8 cellular contexts compared by ENCODE assay signal in genomic region chr10:63267414-63268138, GRCh38.
DNase-seq lines count a peak whose midpoint lies in the region; ATAC-seq and TF ChIP-seq lines count a peak whose summit lies in the region.

No MANE protein-coding gene starts in this region.

- peaks cover 16% of the 10 kb centered on the region for H3K4me1 Mint-ChIP-seq in activated CD8-positive, alpha-beta memory T cell treated with anti-CD3 and anti-CD28 coated beads, Interleukin-2, amount 10 ng/mL, durations not matched to agents 7 days and 5 days
- H3K4me1 Mint-ChIP-seq in activated B cell treated with CpG ODN at 0.5 μM for 24 hours, result peaks cover 36% of the 10 kb centered on the region

- no peaks in the 10 kb centered on the region for H4K20me1 ChIP-seq in Karpas-422 (ENCODE audit: insufficient read depth, low read depth, low read length)

- peak overlapping the region; percentile 83 for H3K4me3 ChIP-seq in Karpas-422 (ENCODE audit: low read length)
- peak overlapping the region; percentile 82 for H3K4me3 ChIP-seq in fibroblast of villous mesenchyme (ENCODE audit: low read depth, low read length)
- peak overlapping the region; percentile 52 for H3K4me3 ChIP-seq in neuron (ENCODE audit: low read length)

- peak overlapping the region; percentile 99 for H3K27ac Mint-ChIP-seq in activated CD8-positive, alpha-beta memory T cell treated with anti-CD3 and anti-CD28 coated beads, Interleukin-2, amount 10 ng/mL, durations not matched to agents 7 days and 5 days
- H3K27ac Mint-ChIP-seq in activated B cell treated with CpG ODN at 0.5 μM for 24 hours, result peak overlapping the region; percentile 98

- peak overlapping the region; percentile 97 for H3K4me3 Mint-ChIP-seq in activated CD8-positive, alpha-beta memory T cell treated with anti-CD3 and anti-CD28 coated beads, Interleukin-2, amount 10 ng/mL, durations not matched to agents 7 days and 5 days
- H3K4me3 Mint-ChIP-seq in activated B cell treated with CpG ODN at 0.5 μM for 24 hours, result peak overlapping the region; percentile 99

- H3K36me3 ChIP-seq in Karpas-422 (ENCODE audit: insufficient read depth, low read length) (0 out of 2 replicates have a peak, but pooled peaks cover 4% of the 10 kb centered on the region), neuron (ENCODE audit: insufficient read depth, low read length) (peaks cover 3% of the 10 kb centered on the region)

- H3K9me3 Mint-ChIP-seq in activated CD8-positive, alpha-beta memory T cell treated with anti-CD3 and anti-CD28 coated beads, Interleukin-2, amount 10 ng/mL, durations not matched to agents 7 days and 5 days (ENCODE audit: low read depth), result no peaks in the 10 kb centered on the region
- no peaks in the 10 kb centered on the region for H3K9me3 Mint-ChIP-seq in activated B cell treated with CpG ODN at 0.5 μM for 24 hours

- TF ChIP-seq CTCF in activated B cell treated with CpG ODN at 0.5 μM for 24 hours (IDR thresholded peaks at IDR 0.05) (no peak), fibroblast of villous mesenchyme (IDR thresholded peaks at IDR 0.05; ENCODE audit: insufficient read depth, low read depth, low read length) (no peak)

- no peaks in the 10 kb centered on the region for H3K27me3 Mint-ChIP-seq in activated CD8-positive, alpha-beta memory T cell treated with anti-CD3 and anti-CD28 coated beads, Interleukin-2, amount 10 ng/mL, durations not matched to agents 7 days and 5 days
- no peaks in the 10 kb centered on the region for H3K27me3 Mint-ChIP-seq in activated B cell treated with CpG ODN at 0.5 μM for 24 hours

- no peaks in the 10 kb centered on the region for H3K27me3 ChIP-seq in Karpas-422 (ENCODE audit: low read length)
- no peaks in the 10 kb centered on the region for H3K27me3 ChIP-seq in neuron (ENCODE audit: insufficient read depth, low read length)

- POLR2A ChIA-PET in activated B cell treated with CpG ODN at 0.5 μM for 24 hours (lab: Charles Lee), result interaction anchor here (0.5 to 4.8 kb wide), 18 partner anchors 10 to 1368 kb away, joined by 3 to 78 read pairs (median 5); partner anchors contain the start of genes JMJD1C and REEP3

- CTCF ChIA-PET in activated CD8-positive, alpha-beta memory T cell treated with anti-CD3 and anti-CD28 coated beads, Interleukin-2, amount 10 ng/mL, durations not matched to agents 7 days and 5 days (lab: Charles Lee), result interaction anchor here (1.3 to 2.7 kb wide), 5 partner anchors 11 to 362 kb away, joined by 4 to 13 read pairs (median 5); no protein-coding TSS in a partner anchor
- CTCF ChIA-PET in activated B cell treated with CpG ODN at 0.5 μM for 24 hours (lab: Charles Lee), result interaction anchor here (0.9 to 1.5 kb wide), 2 partner anchors 50 to 61 kb away, joined by 4 read pairs; no protein-coding TSS in a partner anchor

- peaks cover 13% of the 10 kb centered on the region for H3K36me3 Mint-ChIP-seq in activated CD8-positive, alpha-beta memory T cell treated with anti-CD3 and anti-CD28 coated beads, Interleukin-2, amount 10 ng/mL, durations not matched to agents 7 days and 5 days
- H3K36me3 Mint-ChIP-seq in activated B cell treated with CpG ODN at 0.5 μM for 24 hours (ENCODE audit: low read depth), result peaks cover 33% of the 10 kb centered on the region

- H3K9me3 ChIP-seq in Karpas-422 (ENCODE audit: low read length), result no peaks in the 10 kb centered on the region
- H3K9me3 ChIP-seq in neuron (ENCODE audit: low read length), result no peaks in the 10 kb centered on the region

- peak overlapping the region; percentile 99 for H3K27ac ChIP-seq in Karpas-422 (ENCODE audit: low read length)

- no peak for ATAC-seq in activated CD8-positive, alpha-beta memory T cell treated with anti-CD3 and anti-CD28 coated beads, Interleukin-2, amount 10 ng/mL, durations not matched to agents 7 days and 5 days
- ATAC-seq in activated B cell treated with CpG ODN at 0.5 μM for 24 hours (ENCODE audit: low read depth), result peak; percentile 28

- DNase-seq in activated CD8-positive, alpha-beta memory T cell treated with anti-CD3 and anti-CD28 coated beads, Interleukin-2, amount 10 ng/mL, durations not matched to agents 7 days and 5 days, result no peak
- DNase-seq in activated CD8-positive, alpha-beta memory T cell treated with anti-CD3 and anti-CD28 coated beads, Interleukin-2, amount 50 U/mL, for 48 hours, result no peak
- DNase-seq in Karpas-422 (peak; percentile 85), activated B cell treated with CpG ODN at 0.5 μM for 24 hours (no peak), fibroblast of villous mesenchyme (ENCODE audit: low read depth) (peak; percentile 90), NCI-H128 (lab: John Stamatoyannopoulos, UW; ENCODE audit: unreplicated experiment) (no peak), GM19238 (ENCODE audit: insufficient read length, low spot score) (no peak)

- H3K4me2 ChIP-seq in Karpas-422 (ENCODE audit: low read depth, low read length, poor library complexity, severe bottlenecking), result peak overlapping the region; percentile 86

- H3K79me2 ChIP-seq in Karpas-422 (ENCODE audit: low read length), result peaks cover 62% of the 10 kb centered on the region

- intact Hi-C loops in activated B cell treated with CpG ODN at 0.5 μM for 24 hours (cut with micrococcal nuclease), result loop anchor here (1.0 to 5.0 kb wide), 10 partner anchors 93 to 1365 kb away; partner anchors contain the start of genes ADO, ARID5B, EGR2 and JMJD1C

- H3K9me2 ChIP-seq in Karpas-422 (replicated peaks; ENCODE audit: insufficient read depth, low read length), result no peaks in the 10 kb centered on the region

- H2AFZ ChIP-seq in Karpas-422 (ENCODE audit: low read length), result no peak overlapping the region
- no peak overlapping the region for H2AFZ ChIP-seq in neuron (ENCODE audit: low read depth, low read length)

- H3K9ac ChIP-seq in Karpas-422 (ENCODE audit: low read length), result peak overlapping the region; percentile 80

- H3K4me1 ChIP-seq in Karpas-422 (ENCODE audit: low read length) (peaks cover 63% of the 10 kb centered on the region), neuron (ENCODE audit: insufficient read depth, low read length) (peaks cover 9% of the 10 kb centered on the region)

Comparison
In these comparisons a context has a peak if more than half of its experiments do, and no peak if none do; other contexts are left out.
1. DNase-seq: peak in Karpas-422 (single experiment) and fibroblast of villous mesenchyme (single experiment); none in activated CD8-positive, alpha-beta memory T cell treated with anti-CD3 and anti-CD28 coated beads, Interleukin-2, amount 10 ng/mL, durations not matched to agents 7 days and 5 days (single experiment), activated CD8-positive, alpha-beta memory T cell treated with anti-CD3 and anti-CD28 coated beads, Interleukin-2, amount 50 U/mL, for 48 hours (single experiment), activated B cell treated with CpG ODN at 0.5 μM for 24 hours (single experiment), NCI-H128 (single experiment) and GM19238 (single experiment).
2. Peak in every context shown above with its lines, with median percentiles within 50 percentile points of each other: H3K4me3 ChIP-seq.